In the genomic region with DNA sequence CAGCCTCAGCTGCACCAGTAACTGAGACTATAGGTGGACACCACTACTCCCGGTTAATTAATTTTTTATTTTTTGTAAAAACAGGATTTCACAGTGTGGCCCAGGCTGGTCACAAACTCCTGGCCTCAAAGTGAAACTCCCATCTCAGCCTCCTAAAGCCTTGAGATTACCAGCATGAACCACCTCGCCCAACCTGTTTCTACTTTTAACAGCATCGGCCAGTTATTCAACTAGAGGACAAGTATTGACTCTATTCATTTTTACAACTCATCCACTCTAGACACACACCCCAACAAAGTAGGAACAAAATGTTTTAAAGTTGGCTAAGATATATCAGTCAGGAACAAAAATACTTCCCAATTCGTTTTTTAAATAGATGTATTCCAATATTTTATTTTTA, we compare ENCODE assay signal across 1 cellular context.
TF ChIP-seq lines count a peak whose summit lies in the region.

No MANE protein-coding gene starts in this region.

TF ChIP-seq in GM23338, 12 proteins besides CTCF, POLR2A, EP300 and RAD21 (continued from another document):
- TF ChIP-seq REST (IDR thresholded peaks at IDR 0.05; ENCODE audit: unreplicated experiment) (no peak), STAT1 (IDR thresholded peaks at IDR 0.05; ENCODE audit: unreplicated experiment) (no peak), JUNB (IDR thresholded peaks at IDR 0.05; ENCODE audit: unreplicated experiment) (no peak), CREB1 (CRISPR knock-in tag; IDR thresholded peaks at IDR 0.05; ENCODE audit: low read depth) (no peak), ZNF462 (CRISPR knock-in tag; IDR thresholded peaks at IDR 0.05) (no peak), POLR2AphosphoS5 (IDR thresholded peaks at IDR 0.05; ENCODE audit: low read depth) (no peak), ZNF331 (CRISPR knock-in tag; IDR thresholded peaks at IDR 0.05; ENCODE audit: low read depth) (no peak), EZH2phosphoT487 (IDR thresholded peaks at IDR 0.05; ENCODE audit: unreplicated experiment) (no peak), NANOG (IDR thresholded peaks at IDR 0.05; ENCODE audit: borderline replicate concordance) (no peak), ETS1 (IDR thresholded peaks at IDR 0.05) (no peak)
